18 cellular contexts compared by ENCODE assay signal in genomic region chr19:40620161-40620485, GRCh38.
"Had no signal": no experiment of that assay in that cellular context is flagged by ENCODE, and none has a peak within 500 bp of the region (broad histone marks: within the 10 kb centered on the region; RNA-seq: fewer than 3 reads in every experiment).

No MANE protein-coding gene starts in this region.

- H3K9me3 Mint-ChIP-seq: type B pancreatic cell had no signal

- H3K4me3 ChIP-seq: SK-N-MC, stomach, testis had no signal

- H3K27me3 Mint-ChIP-seq: activated CD8-positive, alpha-beta memory T cell treated with anti-CD3 and anti-CD28 coated beads, Interleukin-2, amount 10 ng/mL, durations not matched to agents 7 days and 5 days; type B pancreatic cell had no signal

- ATAC-seq: activated CD8-positive, alpha-beta memory T cell treated with anti-CD3 and anti-CD28 coated beads, Interleukin-2, amount 10 ng/mL, durations not matched to agents 7 days and 5 days; left lobe of liver had no signal

- H3K27ac Mint-ChIP-seq: activated CD8-positive, alpha-beta memory T cell treated with anti-CD3 and anti-CD28 coated beads, Interleukin-2, amount 10 ng/mL, durations not matched to agents 7 days and 5 days; type B pancreatic cell had no signal

- H3K4me3 Mint-ChIP-seq: activated CD8-positive, alpha-beta memory T cell treated with anti-CD3 and anti-CD28 coated beads, Interleukin-2, amount 10 ng/mL, durations not matched to agents 7 days and 5 days; type B pancreatic cell had no signal

- DNase-seq: activated CD4-positive, CD25-positive, alpha-beta regulatory T cell; activated CD8-positive, alpha-beta memory T cell treated with anti-CD3 and anti-CD28 coated beads, Interleukin-2, amount 10 ng/mL, durations not matched to agents 7 days and 5 days; activated effector memory CD4-positive, alpha-beta T cell treated with anti-CD3 and anti-CD28 coated beads, Interleukin-2, amount 50 U/mL, for 16 hours; aorta; cerebellar nuclear complex; cortex of kidney; erythroblast; foreskin melanocyte; glutamatergic neuron; occipital lobe; stimulated activated CD4-positive, alpha-beta T cell treated with anti-CD3 and anti-CD28 coated beads, Interleukin-12 subunit alpha, Interleukin-12 subunit beta, amount 100 ng/mL, for 4 hours; stimulated activated CD4-positive, alpha-beta T cell treated with anti-CD3 and anti-CD28 coated beads, Interleukin-1b, Interleukin-23, amount 100 ng/mL, for 48 hours; stimulated activated CD8-positive, alpha-beta memory T cell treated with anti-CD3 and anti-CD28 coated beads, Interleukin-4, amount 100 ng/mL, for 48 hours; stomach; testis had no signal

- H3K9me3 ChIP-seq: stomach, testis had no signal

- H3K27ac ChIP-seq: SK-N-MC, stomach, testis had no signal

- H3K4me1 ChIP-seq: testis had no signal

- H3K27me3 ChIP-seq: testis had no signal
